Comparison of ENCODE assay signal across 1 cellular context in genomic region chr7:55178863-55179773, GRCh38.
TF ChIP-seq lines count a peak whose summit lies in the region.

No MANE protein-coding gene starts in this region.

TF ChIP-seq in HepG2, 621 proteins besides CTCF, POLR2A, EP300 and RAD21 (continued from another document and continues in another):
- TF ChIP-seq PITX1 (CRISPR knock-in tag; IDR thresholded peaks at IDR 0.05) (peak; percentile 72), ZNF281 (CRISPR knock-in tag; IDR thresholded peaks at IDR 0.05; ENCODE audit: borderline replicate concordance) (peak; percentile 20; the same call in 1 of the 2 replicates), NFIC (IDR thresholded peaks at IDR 0.05; ENCODE audit: low read length) (peak; percentile 77; the same call in 1 of the 2 replicates), ZNF687 (CRISPR knock-in tag; IDR thresholded peaks at IDR 0.05) (peak; percentile 77), ZBTB14 (CRISPR knock-in tag; IDR thresholded peaks at IDR 0.05) (no peak), CSRNP2 (CRISPR knock-in tag; conservative IDR thresholded peaks at IDR 0.05; ENCODE audit: low read depth) (no peak), KDM5A (IDR thresholded peaks at IDR 0.05; ENCODE audit: borderline replicate concordance, low read length) (peak; percentile 50; the same call in 1 of the 2 replicates), HDAC6 (IDR thresholded peaks at IDR 0.05; ENCODE audit: low read depth, low read length) (no peak), ZBTB44 (CRISPR knock-in tag; IDR thresholded peaks at IDR 0.05) (no peak), FOXA1 (IDR thresholded peaks at IDR 0.05) (no peak), FOXA1 (CRISPR knock-in tag; IDR thresholded peaks at IDR 0.05) (no peak), DNMT1 (CRISPR knock-in tag; IDR thresholded peaks at IDR 0.05) (no peak), ZNF24 (IDR thresholded peaks at IDR 0.05) (no peak), LRRFIP1 (CRISPR knock-in tag; conservative IDR thresholded peaks at IDR 0.05) (no peak), ZNF431 (CRISPR knock-in tag; IDR thresholded peaks at IDR 0.05; ENCODE audit: borderline replicate concordance, low read depth) (peak; percentile 71; the same call in 1 of the 2 replicates), ZNF777 (CRISPR knock-in tag; IDR thresholded peaks at IDR 0.05) (no peak), FOXJ3 (CRISPR knock-in tag; IDR thresholded peaks at IDR 0.05; ENCODE audit: borderline replicate concordance) (peak; percentile 76; the same call in 1 of the 2 replicates), ZNF605 (CRISPR knock-in tag; IDR thresholded peaks at IDR 0.05) (peak; percentile 69; the same call in 1 of the 2 replicates), RBFOX2 (IDR thresholded peaks at IDR 0.05; ENCODE audit: low read depth, low read length) (peak; percentile 6; the same call in 1 of the 2 replicates), ZNF121 (CRISPR knock-in tag; IDR thresholded peaks at IDR 0.05) (no peak), SP5 (CRISPR knock-in tag; IDR thresholded peaks at IDR 0.05; ENCODE audit: borderline replicate concordance, low read depth) (peak; percentile 93), SP1 (IDR thresholded peaks at IDR 0.05) (no peak), SP1 (CRISPR knock-in tag; IDR thresholded peaks at IDR 0.05) (no peak), CCDC6 (CRISPR knock-in tag; IDR thresholded peaks at IDR 0.05) (peak; percentile 75; the same call in 1 of the 2 replicates), MYC (CRISPR knock-in tag; IDR thresholded peaks at IDR 0.05; ENCODE audit: borderline replicate concordance) (peak; percentile 71), SMAD3 (CRISPR knock-in tag; IDR thresholded peaks at IDR 0.05) (0 out of 2 replicates have a peak, but pooled peaks have one; percentile 46), SMYD3 (CRISPR knock-in tag; IDR thresholded peaks at IDR 0.05) (peak; percentile 88), GABPB1 (CRISPR knock-in tag; IDR thresholded peaks at IDR 0.05) (peak; percentile 20; the same call in 1 of the 2 replicates), SNAI1 (CRISPR knock-in tag; IDR thresholded peaks at IDR 0.05; ENCODE audit: borderline replicate concordance) (no peak), ZKSCAN5 (CRISPR knock-in tag; IDR thresholded peaks at IDR 0.05) (no peak), ZNF318 (CRISPR knock-in tag; IDR thresholded peaks at IDR 0.05) (no peak), HHEX (CRISPR knock-in tag; IDR thresholded peaks at IDR 0.05) (no peak; the same call in 1 of the 2 replicates)
